In the genomic region with DNA sequence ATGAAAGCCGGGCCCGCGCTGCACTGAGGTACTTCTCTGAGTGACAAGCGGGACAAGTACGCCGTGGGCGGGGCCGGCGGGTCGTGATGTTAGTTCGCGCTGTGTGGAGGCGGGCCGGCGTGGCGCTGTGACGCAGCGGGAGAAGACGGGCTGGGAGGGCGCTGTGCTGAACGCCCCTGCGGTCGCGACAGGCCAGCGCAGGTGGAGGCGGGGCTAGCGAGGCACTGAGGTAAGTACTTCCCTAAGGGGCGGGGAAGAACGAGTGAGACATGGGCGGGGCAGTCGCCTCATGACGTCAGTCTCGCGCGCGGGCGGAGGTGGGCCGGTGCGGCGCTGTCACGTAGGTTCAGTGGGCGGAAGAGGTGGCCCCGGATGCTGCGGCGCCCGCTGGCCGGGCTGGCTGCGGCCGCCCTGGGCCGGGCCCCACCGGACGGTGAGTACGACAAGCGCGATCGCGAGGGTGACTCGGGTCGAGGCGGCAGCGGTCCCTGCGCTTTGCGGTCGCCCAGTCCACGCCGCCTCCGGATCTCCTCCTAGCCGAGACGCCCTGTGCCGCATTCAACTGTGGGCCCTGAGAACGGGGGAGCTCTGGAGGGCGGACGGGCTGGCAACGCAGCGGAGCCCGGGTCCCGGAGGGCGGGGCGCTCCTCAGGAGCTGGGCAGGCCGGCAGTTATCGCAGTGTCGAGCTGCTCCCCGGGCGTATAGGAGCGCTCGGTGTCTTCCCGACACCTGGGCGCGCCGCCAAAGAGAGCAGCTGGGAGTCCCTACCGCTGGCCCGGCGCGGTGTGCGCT, we compare ENCODE assay signal across 8 cellular contexts. TPM values are rescaled to one million over a fixed set of nuclear protein-coding genes. Genes with fewer than 3 reads are reported as not detected.
DNase-seq lines count a peak whose midpoint lies in the region; ATAC-seq and TF ChIP-seq lines count a peak whose summit lies in the region.

A gene with protein sequence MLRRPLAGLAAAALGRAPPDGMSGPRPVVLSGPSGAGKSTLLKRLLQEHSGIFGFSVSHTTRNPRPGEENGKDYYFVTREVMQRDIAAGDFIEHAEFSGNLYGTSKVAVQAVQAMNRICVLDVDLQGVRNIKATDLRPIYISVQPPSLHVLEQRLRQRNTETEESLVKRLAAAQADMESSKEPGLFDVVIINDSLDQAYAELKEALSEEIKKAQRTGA (plus strand): TSS at position 349 of the 793 bp plus-strand sequence. CDS start 24 bp downstream, at position 373.

- no peaks in the 10 kb centered on the region for H3K9me3 Mint-ChIP-seq in H9
- no peaks in the 10 kb centered on the region for H3K9me3 Mint-ChIP-seq in natural killer cell treated with Interleukin-12 subunit alpha and Interleukin-12 subunit beta and Interleukin-15 and Interleukin-18, amount 100 ng/mL, for 72 hours

- H3K4me3 ChIP-seq in fibroblast of pulmonary artery (replicated peaks; ENCODE audit: low read depth, low read length): peak within 1 kb of the TSS; percentile 91

- H3K4me1 Mint-ChIP-seq in H9: peaks cover 4 to 15% of the 10 kb centered on the region in 2 experiments
- H3K4me1 Mint-ChIP-seq in natural killer cell treated with Interleukin-12 subunit alpha and Interleukin-12 subunit beta and Interleukin-15 and Interleukin-18, amount 100 ng/mL, for 72 hours (ENCODE audit: low read depth in 2 of 2): peaks cover 25% of the 10 kb centered on the region in 2 donors

- H3K4ac ChIP-seq in H9 (ENCODE audit: low read depth, low read length): no peak within 1 kb of the TSS; the same call in 1 of the 2 replicates

- 0 out of 2 replicates have a peak within 1 kb of the TSS, but pooled peaks have one; percentile 10 for H2BK15ac ChIP-seq in H9 (ENCODE audit: low read depth, low read length)

- no peak within 1 kb of the TSS for H4K5ac ChIP-seq in H9 (ENCODE audit: insufficient read length, low read depth, low read length)

- no peak within 1 kb of the TSS for H4K8ac ChIP-seq in H9 (replicated peaks; ENCODE audit: insufficient read length, low read depth, low read length)

- no peak within 1 kb of the TSS for H2BK12ac ChIP-seq in H9 (ENCODE audit: insufficient read length, low read depth, low read length)

- peak; percentile 95 to 97 for ATAC-seq in natural killer cell treated with Interleukin-12 subunit alpha and Interleukin-12 subunit beta and Interleukin-15 and Interleukin-18, amount 100 ng/mL, for 72 hours
- peak; percentile 93 for ATAC-seq in stimulated activated naive CD8-positive, alpha-beta T cell treated with anti-CD3 and anti-CD28 coated beads, Interleukin-15, Interleukin-2, amounts not matched to agents 100 U/mL and 50 U/mL, for 24 hours

- H3K56ac ChIP-seq in H9 (ENCODE audit: insufficient read length, low read depth, low read length): no peak within 1 kb of the TSS

- peak within 1 kb of the TSS; percentile 91 for H3K14ac ChIP-seq in H9 (ENCODE audit: insufficient read depth, low read length)

- H3K79me2 ChIP-seq in H9 (ENCODE audit: insufficient read depth, low read length): peaks cover 15% of the 10 kb centered on the region; the same call in 1 of the 2 replicates

- H3K18ac ChIP-seq in H9 (ENCODE audit: insufficient read length, low read depth, low read length): peak within 1 kb of the TSS; percentile 74

- no peak within 1 kb of the TSS for H3T11ph ChIP-seq in H9 (ENCODE audit: low read length)

- H3K23me2 ChIP-seq in H9 (ENCODE audit: insufficient read length, low read depth, low read length, poor library complexity, severe bottlenecking): peaks cover 11% of the 10 kb centered on the region

- peak within 1 kb of the TSS; percentile 50 for H2AFZ ChIP-seq in H9 (ENCODE audit: low read length)

- TF ChIP-seq CTCF in H9 (conservative IDR thresholded peaks at IDR 0.05) (peak; percentile 28; the same call in 1 of the 3 replicates), fibroblast of pulmonary artery (IDR thresholded peaks at IDR 0.05; ENCODE audit: low read length, missing control alignments) (no peak)

- peak within 1 kb of the TSS; percentile 85 for H3K4me2 ChIP-seq in H9 (ENCODE audit: insufficient read depth, insufficient read length, low read length)

- no peak within 1 kb of the TSS for H3K27ac ChIP-seq in H9 (ENCODE audit: insufficient read length, low read depth, low read length)

- peak; percentile 100 for DNase-seq in H9
- DNase-seq in M059J (ENCODE audit: low read depth): peak; percentile 99
- DNase-seq in SHP77 (lab: John Stamatoyannopoulos, UW): peak; percentile 99
- DNase-seq in activated effector memory CD4-positive, alpha-beta T cell treated with Interleukin-2 at 50 U/mL for 16 hours: peak; percentile 100
- DNase-seq in fibroblast of pulmonary artery (ENCODE audit: low read depth): peak; percentile 100
- peak; percentile 100 for DNase-seq in natural killer cell treated with Interleukin-12 subunit alpha and Interleukin-12 subunit beta and Interleukin-15 and Interleukin-18, amount 100 ng/mL, for 72 hours (ENCODE audit: low spot score)
- peak; percentile 100 for DNase-seq in stimulated activated naive CD8-positive, alpha-beta T cell treated with anti-CD3 and anti-CD28 coated beads, Interleukin-15, Interleukin-2, amounts not matched to agents 100 U/mL and 50 U/mL, for 24 hours

- H2BK20ac ChIP-seq in H9 (ENCODE audit: low read depth, low read length, poor library complexity, severe bottlenecking): no peak within 1 kb of the TSS

- no peaks in the 10 kb centered on the region for H3K9me3 ChIP-seq in ES-I3 (ENCODE audit: control insufficient read depth, insufficient read depth, low read length)
- no peaks in the 10 kb centered on the region for H3K9me3 ChIP-seq in H9 (ENCODE audit: control insufficient read depth, low read depth, low read length)

- H2BK120ac ChIP-seq in H9 (ENCODE audit: low read depth, low read length, poor library complexity, severe bottlenecking): no peak within 1 kb of the TSS

- peak within 1 kb of the TSS; percentile 81 to 91 for H3K4me3 Mint-ChIP-seq in H9
- H3K4me3 Mint-ChIP-seq in natural killer cell treated with Interleukin-12 subunit alpha and Interleukin-12 subunit beta and Interleukin-15 and Interleukin-18, amount 100 ng/mL, for 72 hours: peak within 1 kb of the TSS; percentile 93

- no peak within 1 kb of the TSS for H2AK5ac ChIP-seq in H9 (ENCODE audit: insufficient read length, low read length)

- no peak within 1 kb of the TSS for H4K91ac ChIP-seq in H9 (ENCODE audit: insufficient read length, low read depth, low read length)

- peaks cover 2% of the 10 kb centered on the region; the same call in 1 of the 2 replicates for H3K27me3 ChIP-seq in H9 (ENCODE audit: insufficient read depth, low read length)

- H3K36me3 Mint-ChIP-seq in H9 (ENCODE audit: insufficient read depth in 1 of 3, low read depth in 3 of 3): no peaks in the 10 kb centered on the region; a peak in 1 of 7 replicates
- no peaks in the 10 kb centered on the region for H3K36me3 Mint-ChIP-seq in natural killer cell treated with Interleukin-12 subunit alpha and Interleukin-12 subunit beta and Interleukin-15 and Interleukin-18, amount 100 ng/mL, for 72 hours

- no CpG with 5 or more reads among the region's 95 CpGs for WGBS in H9 (ENCODE audit: extremely low coverage, insufficient read length, low lambda C conversion rate)

- peaks cover 39% of the 10 kb centered on the region for H3K27me3 Mint-ChIP-seq in H9 (ENCODE audit: low read depth)
- H3K27me3 Mint-ChIP-seq in natural killer cell treated with Interleukin-12 subunit alpha and Interleukin-12 subunit beta and Interleukin-15 and Interleukin-18, amount 100 ng/mL, for 72 hours: no peaks in the 10 kb centered on the region

- no peak within 1 kb of the TSS for H3K23ac ChIP-seq in H9 (ENCODE audit: insufficient read length, low read depth, low read length)

- peaks cover 8% of the 10 kb centered on the region for H3K79me1 ChIP-seq in H9 (ENCODE audit: insufficient read depth, low read depth, low read length, poor library complexity, severe bottlenecking)

- no peak within 1 kb of the TSS for H2BK5ac ChIP-seq in H9 (ENCODE audit: insufficient read length, low read length)

- H3K9ac ChIP-seq in ES-I3 (ENCODE audit: low read depth, low read length) (peak within 1 kb of the TSS; percentile 87), H9 (ENCODE audit: extremely low read depth, insufficient read length, low read length) (peak within 1 kb of the TSS; percentile 85)

- H4K20me1 ChIP-seq in H9 (ENCODE audit: control insufficient read depth, insufficient read depth, insufficient read length): peaks cover 2% of the 10 kb centered on the region

- peak within 1 kb of the TSS; percentile 90 to 96 (median 93); a peak in 6 of 7 replicates for H3K27ac Mint-ChIP-seq in H9
- peak within 1 kb of the TSS; percentile 83 to 99 for H3K27ac Mint-ChIP-seq in natural killer cell treated with Interleukin-12 subunit alpha and Interleukin-12 subunit beta and Interleukin-15 and Interleukin-18, amount 100 ng/mL, for 72 hours

- H3K4me1 ChIP-seq in ES-I3 (ENCODE audit: insufficient read depth, low read length) (no peaks in the 10 kb centered on the region), H9 (ENCODE audit: insufficient read depth, low read length) (no peaks in the 10 kb centered on the region)

- no peaks in the 10 kb centered on the region for H3K36me3 ChIP-seq in ES-I3 (ENCODE audit: insufficient read depth, low read length)

RNA-seq across cellular contexts. Expression of the gene that starts here (rescaled TPM):
- 88.2 and 94.3 TPM in 2 replicates for total RNA-seq in H9 (2021)
- total RNA-seq in M059J (2014; rRNA removed; shearing (Covaris generic)): 227 and 347 TPM in 2 replicates
- 100 to 1,000 TPM; 296 to 329 TPM for total RNA-seq in natural killer cell treated with Interleukin-12 subunit alpha and Interleukin-12 subunit beta and Interleukin-15 and Interleukin-18, amount 100 ng/mL, for 72 hours
